ENCODE assay signal across 8 cellular contexts in genomic region chr1:32818804-32819541, GRCh38. TPM values are rescaled to one million over a fixed set of nuclear protein-coding genes. Genes with fewer than 3 reads are reported as not detected.
DNase-seq lines count a peak whose midpoint lies in the region; ATAC-seq and TF ChIP-seq lines count a peak whose summit lies in the region.

No MANE protein-coding gene starts in this region.

- H3K27me3 Mint-ChIP-seq in neural progenitor cell (ENCODE audit: insufficient read depth, low read depth) = peaks cover 3% of the 10 kb centered on the region

- H3K36me3 Mint-ChIP-seq in neural progenitor cell = peaks cover 8% of the 10 kb centered on the region

- H3K9me3 Mint-ChIP-seq in neural progenitor cell = no peaks in the 10 kb centered on the region

- H3K4me3 Mint-ChIP-seq in neural progenitor cell = peak overlapping the region; percentile 99

- peaks cover 18% of the 10 kb centered on the region for H3F3A ChIP-seq in neural progenitor cell (ENCODE audit: low read depth)

- peak; percentile 42 for ATAC-seq in GM21619 (IDR thresholded peaks at IDR 0.05; ENCODE audit: unreplicated experiment)

- peaks cover 29% of the 10 kb centered on the region for H3K4me1 Mint-ChIP-seq in neural progenitor cell

- no peaks in the 10 kb centered on the region for H3K9me3 ChIP-seq in neural progenitor cell (ENCODE audit: low read depth)

- peaks cover 88% of the 10 kb centered on the region for H3K79me2 ChIP-seq in neural progenitor cell (ENCODE audit: low read depth)

- peak; percentile 92 for DNase-seq in GM12864 (ENCODE audit: low read depth)
- peak; percentile 76 to 79 for DNase-seq in NOMO-1 (lab: John Stamatoyannopoulos, UW; ENCODE audit: unreplicated experiment in 2 of 2)
- DNase-seq in choroid plexus epithelial cell (ENCODE audit: low read depth) = no peak
- no peak for DNase-seq in neural progenitor cell (ENCODE audit: low spot score)
- DNase-seq in activated CD4-positive, CD25-positive, alpha-beta regulatory T cell (lab: John Stamatoyannopoulos, UW) = no peak
- DNase-seq in COLO829 (ENCODE audit: low spot score) = no peak
- DNase-seq in hippocampal formation (lab: John Stamatoyannopoulos, UW) = no peak

- H3K9ac ChIP-seq in neural progenitor cell = peak overlapping the region; percentile 65

- H3K27ac ChIP-seq in neural progenitor cell = peak overlapping the region; percentile 93

- no peak overlapping the region for H2AFZ ChIP-seq in neural progenitor cell (replicated peaks)

- H3K27ac Mint-ChIP-seq in neural progenitor cell = peak overlapping the region; percentile 47

- H3K27me3 ChIP-seq in neural progenitor cell = no peaks in the 10 kb centered on the region

- no peaks in the 10 kb centered on the region for H3K36me3 ChIP-seq in neural progenitor cell

- H3K4me3 ChIP-seq in GM12864 (ENCODE audit: low read depth, low read length) = peak overlapping the region; percentile 88
- H3K4me3 ChIP-seq in choroid plexus epithelial cell (ENCODE audit: low read depth, low read length) = peak overlapping the region; percentile 99
- H3K4me3 ChIP-seq in neural progenitor cell = peak overlapping the region; percentile 86

- TF ChIP-seq CTCF in GM12864 (IDR thresholded peaks at IDR 0.05; ENCODE audit: low read depth, low read length, missing control alignments) = no peak
- no peak for TF ChIP-seq CTCF in choroid plexus epithelial cell (conservative IDR thresholded peaks at IDR 0.05; ENCODE audit: low read depth, low read length)
- no peak for TF ChIP-seq CTCF in neural progenitor cell (IDR thresholded peaks at IDR 0.05)

- H3K4me1 ChIP-seq in neural progenitor cell = peaks cover 22% of the 10 kb centered on the region

- no peaks in the 10 kb centered on the region for H4K20me1 ChIP-seq in neural progenitor cell (ENCODE audit: low read depth)

- peak overlapping the region; percentile 89 for H3K4me2 ChIP-seq in neural progenitor cell

RNA-seq across cellular contexts. Expression of gene S100PBP, which starts 1.5 kb away (rescaled TPM):
- total RNA-seq in neural progenitor cell (ENCODE audit: low replicate concordance) = 72.9 and 107 TPM in 2 replicates

RNA-seq across cellular contexts. Expression of gene YARS1, which starts 1.8 kb away (rescaled TPM):
- 38.2 and 61.5 TPM in 2 replicates for total RNA-seq in neural progenitor cell (ENCODE audit: low replicate concordance)

RNA-seq across cellular contexts. Expression of gene FNDC5, which starts 51.7 kb away (rescaled TPM):
- total RNA-seq in neural progenitor cell (ENCODE audit: low replicate concordance) = 9.6 and 21.4 TPM in 2 replicates

Comparison
In these comparisons a context has a peak if more than half of its experiments do, and no peak if none do; other contexts are left out.
1. DNase-seq: peak in GM12864 (single experiment) and NOMO-1 (2 of 2); none in choroid plexus epithelial cell (single experiment), neural progenitor cell (single experiment), activated CD4-positive, CD25-positive, alpha-beta regulatory T cell (0 of 4), COLO829 (single experiment) and hippocampal formation (0 of 2).
2. Peak in every context shown above with its lines, with median percentiles within 50 percentile points of each other: H3K4me3 ChIP-seq.